13 cellular contexts compared by ENCODE assay signal in the genomic region with DNA sequence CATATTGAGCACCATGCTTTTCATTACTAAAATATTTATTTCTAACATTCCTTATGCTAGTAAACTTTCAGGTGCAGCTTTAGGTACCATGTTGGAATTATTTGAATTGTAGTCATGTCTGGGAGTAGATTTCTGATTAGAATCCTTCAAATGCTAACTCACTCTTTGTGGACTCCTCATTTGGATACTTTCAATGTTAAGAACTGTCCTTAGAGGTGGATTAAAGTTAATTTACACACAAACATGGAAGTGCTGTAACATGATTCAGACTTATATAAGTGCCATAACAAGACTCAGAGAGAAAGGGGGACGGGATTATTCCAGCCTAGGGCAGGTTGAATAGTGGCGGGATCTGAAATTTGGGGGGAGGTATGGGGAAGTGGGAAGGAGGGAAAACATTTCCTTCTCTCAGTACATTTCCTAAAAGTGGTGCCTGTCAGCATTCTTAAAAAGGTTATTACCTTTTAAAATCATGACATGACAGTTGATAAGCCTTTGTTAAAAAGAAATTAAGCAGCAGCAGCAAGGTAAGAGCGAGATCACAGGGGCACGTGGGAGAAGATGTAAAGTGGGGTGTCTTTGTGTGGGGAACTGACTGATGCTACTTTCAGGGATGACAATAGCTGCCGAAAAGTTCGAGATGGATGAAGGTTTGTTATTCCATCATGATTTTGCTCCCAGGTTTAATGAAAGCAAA. TPM values are rescaled to one million over a fixed set of nuclear protein-coding genes. Genes with fewer than 3 reads are reported as not detected.
DNase-seq lines count a peak whose midpoint lies in the region; ATAC-seq and TF ChIP-seq lines count a peak whose summit lies in the region.
"Had no signal": no experiment of that assay in that cellular context is flagged by ENCODE, and none has a peak within 500 bp of the region (broad histone marks: within the 10 kb centered on the region; RNA-seq: fewer than 3 reads in every experiment).

No MANE protein-coding gene starts in this region.

- H3K9ac ChIP-seq in HUES6 (ENCODE audit: low read length) (peak overlapping the region; percentile 33), neural progenitor cell (no peak overlapping the region)

- H3K79me2 ChIP-seq in neural progenitor cell (ENCODE audit: low read depth), result no peaks in the 10 kb centered on the region

- H3K27ac ChIP-seq in HUES6 (ENCODE audit: low read depth, low read length), result peak overlapping the region; percentile 56; the same call in 1 of the 2 replicates
- peak overlapping the region; percentile 94 for H3K27ac ChIP-seq in neural progenitor cell
- H3K27ac ChIP-seq: WERI-Rb-1 had no signal

- H3K4me1 ChIP-seq in HUES6 (ENCODE audit: control insufficient read depth, insufficient read depth, low read length), result peaks cover 42% of the 10 kb centered on the region
- peaks cover 27% of the 10 kb centered on the region for H3K4me1 ChIP-seq in neural progenitor cell
- H3K4me1 ChIP-seq: sigmoid colon had no signal

- peaks cover 27% of the 10 kb centered on the region for H3K4me1 Mint-ChIP-seq in activated CD4-positive, alpha-beta T cell treated with anti-CD3 and anti-CD28 coated beads for 36 hours
- peaks cover 19% of the 10 kb centered on the region for H3K4me1 Mint-ChIP-seq in activated CD4-positive, alpha-beta T cell treated with anti-CD3 and anti-CD28 coated beads, Interleukin-2, amount 10 ng/mL, durations not matched to agents 7 days and 5 days
- peaks cover 37% of the 10 kb centered on the region for H3K4me1 Mint-ChIP-seq in activated naive CD8-positive, alpha-beta T cell treated with anti-CD3 and anti-CD28 coated beads, Interleukin-2, amount 50 U/mL, for 24 hours
- H3K4me1 Mint-ChIP-seq in neural progenitor cell, result peaks cover 35% of the 10 kb centered on the region
- H3K4me1 Mint-ChIP-seq in endothelial cell (ENCODE audit: unreplicated experiment), result no peaks in the 10 kb centered on the region

- H3K9me3 Mint-ChIP-seq in activated CD4-positive, alpha-beta T cell treated with anti-CD3 and anti-CD28 coated beads for 36 hours (ENCODE audit: low read depth), result no peaks in the 10 kb centered on the region
- no peaks in the 10 kb centered on the region for H3K9me3 Mint-ChIP-seq in activated CD4-positive, alpha-beta T cell treated with anti-CD3 and anti-CD28 coated beads, Interleukin-2, amount 10 ng/mL, durations not matched to agents 7 days and 5 days
- no peaks in the 10 kb centered on the region for H3K9me3 Mint-ChIP-seq in activated naive CD8-positive, alpha-beta T cell treated with anti-CD3 and anti-CD28 coated beads, Interleukin-2, amount 50 U/mL, for 24 hours
- no peaks in the 10 kb centered on the region for H3K9me3 Mint-ChIP-seq in neural progenitor cell
- no peaks in the 10 kb centered on the region for H3K9me3 Mint-ChIP-seq in endothelial cell (ENCODE audit: unreplicated experiment)

- no peaks in the 10 kb centered on the region for H3K27me3 Mint-ChIP-seq in activated CD4-positive, alpha-beta T cell treated with anti-CD3 and anti-CD28 coated beads for 36 hours
- H3K27me3 Mint-ChIP-seq in activated CD4-positive, alpha-beta T cell treated with anti-CD3 and anti-CD28 coated beads, Interleukin-2, amount 10 ng/mL, durations not matched to agents 7 days and 5 days, result peaks cover 3% of the 10 kb centered on the region
- H3K27me3 Mint-ChIP-seq in activated naive CD8-positive, alpha-beta T cell treated with anti-CD3 and anti-CD28 coated beads, Interleukin-2, amount 50 U/mL, for 24 hours, result no peaks in the 10 kb centered on the region
- H3K27me3 Mint-ChIP-seq in neural progenitor cell (ENCODE audit: insufficient read depth, low read depth) (peaks cover 6% of the 10 kb centered on the region), endothelial cell (ENCODE audit: unreplicated experiment) (peaks cover 2% of the 10 kb centered on the region)

- no peak for DNase-seq in activated CD4-positive, alpha-beta T cell treated with anti-CD3 and anti-CD28 coated beads for 36 hours
- no peak for DNase-seq in activated CD4-positive, alpha-beta T cell treated with anti-CD3 and anti-CD28 coated beads, Interleukin-2, amount 10 ng/mL, durations not matched to agents 7 days and 5 days
- no peak for DNase-seq in activated naive CD8-positive, alpha-beta T cell treated with anti-CD3 and anti-CD28 coated beads, Interleukin-2, amount 50 U/mL, for 24 hours
- DNase-seq in neural progenitor cell (ENCODE audit: low spot score) (no peak), NCI-H82 (lab: John Stamatoyannopoulos, UW) (no peak), endothelial cell (ENCODE audit: low spot score) (no peak), NOMO-1 (lab: John Stamatoyannopoulos, UW; ENCODE audit: unreplicated experiment in 2 of 2) (no peak)
- DNase-seq: DND-41, heart left ventricle, NCI-H2029 treated with DMSO at 0.1 percent for 48 hours, sigmoid colon, WERI-Rb-1 had no signal

- H3K9me3 ChIP-seq in HUES6 (ENCODE audit: control insufficient read depth, insufficient read depth, low read depth, low read length), result no peaks in the 10 kb centered on the region
- H3K9me3 ChIP-seq in neural progenitor cell (ENCODE audit: low read depth), result no peaks in the 10 kb centered on the region
- H3K9me3 ChIP-seq: heart left ventricle, sigmoid colon had no signal

- no peak overlapping the region for H3K4me3 Mint-ChIP-seq in activated CD4-positive, alpha-beta T cell treated with anti-CD3 and anti-CD28 coated beads for 36 hours
- H3K4me3 Mint-ChIP-seq in activated CD4-positive, alpha-beta T cell treated with anti-CD3 and anti-CD28 coated beads, Interleukin-2, amount 10 ng/mL, durations not matched to agents 7 days and 5 days, result no peak overlapping the region
- H3K4me3 Mint-ChIP-seq in activated naive CD8-positive, alpha-beta T cell treated with anti-CD3 and anti-CD28 coated beads, Interleukin-2, amount 50 U/mL, for 24 hours, result no peak overlapping the region
- no peak overlapping the region for H3K4me3 Mint-ChIP-seq in neural progenitor cell
- H3K4me3 Mint-ChIP-seq in endothelial cell (ENCODE audit: unreplicated experiment), result no peak overlapping the region

- H3K36me3 ChIP-seq in HUES6 (ENCODE audit: control insufficient read depth, insufficient read depth, low read length) (no peaks in the 10 kb centered on the region), neural progenitor cell (no peaks in the 10 kb centered on the region)
- H3K36me3 ChIP-seq: heart left ventricle, sigmoid colon, WERI-Rb-1 had no signal

- no peaks in the 10 kb centered on the region for H3K36me3 Mint-ChIP-seq in activated CD4-positive, alpha-beta T cell treated with anti-CD3 and anti-CD28 coated beads for 36 hours (ENCODE audit: low read depth)
- H3K36me3 Mint-ChIP-seq in activated CD4-positive, alpha-beta T cell treated with anti-CD3 and anti-CD28 coated beads, Interleukin-2, amount 10 ng/mL, durations not matched to agents 7 days and 5 days (ENCODE audit: low read depth), result no peaks in the 10 kb centered on the region
- no peaks in the 10 kb centered on the region for H3K36me3 Mint-ChIP-seq in activated naive CD8-positive, alpha-beta T cell treated with anti-CD3 and anti-CD28 coated beads, Interleukin-2, amount 50 U/mL, for 24 hours (ENCODE audit: low read depth)
- H3K36me3 Mint-ChIP-seq in neural progenitor cell, result no peaks in the 10 kb centered on the region
- no peaks in the 10 kb centered on the region for H3K36me3 Mint-ChIP-seq in endothelial cell (ENCODE audit: low read depth, unreplicated experiment)

- peaks cover 34% of the 10 kb centered on the region for H3F3A ChIP-seq in neural progenitor cell (ENCODE audit: low read depth)

- H3K27ac Mint-ChIP-seq in activated CD4-positive, alpha-beta T cell treated with anti-CD3 and anti-CD28 coated beads for 36 hours, result peak overlapping the region; percentile 82
- H3K27ac Mint-ChIP-seq in activated CD4-positive, alpha-beta T cell treated with anti-CD3 and anti-CD28 coated beads, Interleukin-2, amount 10 ng/mL, durations not matched to agents 7 days and 5 days, result no peak overlapping the region
- peak overlapping the region; percentile 97 for H3K27ac Mint-ChIP-seq in activated naive CD8-positive, alpha-beta T cell treated with anti-CD3 and anti-CD28 coated beads, Interleukin-2, amount 50 U/mL, for 24 hours
- no peak overlapping the region for H3K27ac Mint-ChIP-seq in neural progenitor cell
- no peak overlapping the region for H3K27ac Mint-ChIP-seq in endothelial cell (ENCODE audit: unreplicated experiment)

- H3K27me3 ChIP-seq in HUES6 (ENCODE audit: control insufficient read depth, insufficient read depth, low read length) (peaks cover 4% of the 10 kb centered on the region; the same call in 1 of the 2 replicates), neural progenitor cell (no peaks in the 10 kb centered on the region)
- H3K27me3 ChIP-seq: heart left ventricle, sigmoid colon had no signal

- intact Hi-C loops in activated CD4-positive, alpha-beta T cell treated with anti-CD3 and anti-CD28 coated beads for 36 hours (cut with DNase I, micrococcal nuclease), result no loop called here

- H3K4me2 ChIP-seq in neural progenitor cell, result no peak overlapping the region

- POLR2A ChIA-PET in activated CD4-positive, alpha-beta T cell treated with anti-CD3 and anti-CD28 coated beads for 36 hours (lab: Charles Lee), result interaction anchor here (0.5 to 2.4 kb wide), 29 partner anchors 8 to 1207 kb away, joined by 3 to 78 read pairs (median 4); a partner anchor contains a TSS
- POLR2A ChIA-PET in activated CD4-positive, alpha-beta T cell treated with anti-CD3 and anti-CD28 coated beads, Interleukin-2, amount 10 ng/mL, durations not matched to agents 7 days and 5 days (lab: Charles Lee), result interaction anchor here (1.4 to 1.8 kb wide), 2 partner anchors 40 to 73 kb away, joined by 5 to 7 read pairs; no protein-coding TSS in a partner anchor

- H4K20me1 ChIP-seq in neural progenitor cell (ENCODE audit: low read depth), result no peaks in the 10 kb centered on the region

- CTCF ChIA-PET in activated CD4-positive, alpha-beta T cell treated with anti-CD3 and anti-CD28 coated beads for 36 hours (lab: Charles Lee), result interaction anchor here (0.5 to 4.8 kb wide), 16 partner anchors 12 to 1123 kb away, joined by 3 to 44 read pairs (median 6); no protein-coding TSS in a partner anchor
- CTCF ChIA-PET in activated CD4-positive, alpha-beta T cell treated with anti-CD3 and anti-CD28 coated beads, Interleukin-2, amount 10 ng/mL, durations not matched to agents 7 days and 5 days (lab: Charles Lee), result interaction anchor here (1.1 to 3.2 kb wide), 5 partner anchors 8 to 42 kb away, joined by 3 to 18 read pairs (median 4); no protein-coding TSS in a partner anchor

- H2AFZ ChIP-seq in neural progenitor cell (replicated peaks), result no peak overlapping the region

- H3K4me3 ChIP-seq in HUES6 (ENCODE audit: low read depth, low read length), result no peak overlapping the region
- no peak overlapping the region for H3K4me3 ChIP-seq in neural progenitor cell
- H3K4me3 ChIP-seq: heart left ventricle, sigmoid colon had no signal

- no peak for ATAC-seq in activated CD4-positive, alpha-beta T cell treated with anti-CD3 and anti-CD28 coated beads for 36 hours
- ATAC-seq in activated naive CD8-positive, alpha-beta T cell treated with anti-CD3 and anti-CD28 coated beads, Interleukin-2, amount 50 U/mL, for 24 hours, result peak; percentile 20

- TF ChIP-seq CTCF in neural progenitor cell (IDR thresholded peaks at IDR 0.05) (no peak), endothelial cell (IDR thresholded peaks at IDR 0.05; ENCODE audit: unreplicated experiment) (no peak)

RNA-seq across cellular contexts. Expression of a gene that starts 44.4 kb away (rescaled TPM):
- under 1 TPM; 0.82 to 0.84 TPM for total RNA-seq in activated CD4-positive, alpha-beta T cell treated with anti-CD3 and anti-CD28 coated beads for 36 hours
- total RNA-seq in activated CD4-positive, alpha-beta T cell treated with anti-CD3 and anti-CD28 coated beads, Interleukin-2, amount 10 ng/mL, durations not matched to agents 7 days and 5 days, result 1 to 10 TPM; 1.3 to 1.5 TPM
- 10.3 and 15.4 TPM in 2 replicates for total RNA-seq in neural progenitor cell (ENCODE audit: low replicate concordance)
- total RNA-seq in endothelial cell (ENCODE audit: unreplicated experiment), result 6.0 TPM

Comparison
In these comparisons a context has a peak if more than half of its experiments do, and no peak if none do; other contexts are left out.
1. H3K27ac Mint-ChIP-seq: peak in activated CD4-positive, alpha-beta T cell treated with anti-CD3 and anti-CD28 coated beads for 36 hours (single experiment) and activated naive CD8-positive, alpha-beta T cell treated with anti-CD3 and anti-CD28 coated beads, Interleukin-2, amount 50 U/mL, for 24 hours (single experiment); none in activated CD4-positive, alpha-beta T cell treated with anti-CD3 and anti-CD28 coated beads, Interleukin-2, amount 10 ng/mL, durations not matched to agents 7 days and 5 days (single experiment), neural progenitor cell (single experiment) and endothelial cell (single experiment).